Comparison of ENCODE assay signal across 15 cellular contexts in genomic region chr5:87392170-87392569, GRCh38. TPM values are rescaled to one million over a fixed set of nuclear protein-coding genes. Genes with fewer than 3 reads are reported as not detected.
DNase-seq lines count a peak whose midpoint lies in the region; TF ChIP-seq lines count a peak whose summit lies in the region.
"Had no signal": no experiment of that assay in that cellular context is flagged by ENCODE, and none has a peak within 500 bp of the region (broad histone marks: within the 10 kb centered on the region; RNA-seq: fewer than 3 reads in every experiment).

No MANE protein-coding gene starts in this region.

- H3K14ac ChIP-seq in neuronal stem cell (ENCODE audit: low read length), result no peak overlapping the region

- H3K27ac Mint-ChIP-seq in activated naive CD4-positive, alpha-beta T cell treated with anti-CD3 and anti-CD28 coated beads, Interleukin-2, amount 50 U/mL, for 24 hours, result peak overlapping the region; percentile 89
- peak overlapping the region; percentile 78 for H3K27ac Mint-ChIP-seq in activated naive CD8-positive, alpha-beta T cell treated with anti-CD3 and anti-CD28 coated beads for 36 hours
- peak overlapping the region; percentile 48 to 86 (median 68) for H3K27ac Mint-ChIP-seq in immature natural killer cell

- no peak overlapping the region for H2BK5ac ChIP-seq in neuronal stem cell (ENCODE audit: low read length)

- no peak overlapping the region for H2BK15ac ChIP-seq in neuronal stem cell (ENCODE audit: low read length)

- no peak overlapping the region for H2AK5ac ChIP-seq in neuronal stem cell (ENCODE audit: low read depth, low read length)

- no peak overlapping the region for H3K4me3 Mint-ChIP-seq in activated naive CD4-positive, alpha-beta T cell treated with anti-CD3 and anti-CD28 coated beads, Interleukin-2, amount 50 U/mL, for 24 hours
- no peak overlapping the region for H3K4me3 Mint-ChIP-seq in activated naive CD8-positive, alpha-beta T cell treated with anti-CD3 and anti-CD28 coated beads for 36 hours
- H3K4me3 Mint-ChIP-seq in immature natural killer cell, result no peak overlapping the region

- no peak overlapping the region for H3K9ac ChIP-seq in neuronal stem cell (ENCODE audit: low read depth, low read length, poor library complexity)

- WGBS in neuronal stem cell (ENCODE audit: extremely low coverage in 2 of 2, insufficient read length in 2 of 2, insufficient replicate concordance in 1 of 2), 2 donors, result no CpG with 5 or more reads among the region's 1 CpG

- intact Hi-C loops in tibial artery (cut with DNase I; ENCODE audit: low total_unique reads), result no loop called here

- H3K79me1 ChIP-seq in neuronal stem cell (ENCODE audit: low read depth, low read length), result no peaks in the 10 kb centered on the region

- no peak overlapping the region for H4K91ac ChIP-seq in neuronal stem cell (ENCODE audit: low read depth, low read length, poor library complexity)

- H3K36me3 ChIP-seq in tibial artery, result peaks cover 33 to 89% (median 75%) of the 10 kb centered on the region in 3 donors
- H3K36me3 ChIP-seq in neuronal stem cell (replicated peaks in 1 of 2; ENCODE audit: control insufficient read depth in 2 of 2, insufficient read depth in 2 of 2, low read length in 2 of 2), result peaks cover 19 to 100% of the 10 kb centered on the region in 2 donors

- no peaks in the 10 kb centered on the region for H3K27me3 Mint-ChIP-seq in activated naive CD4-positive, alpha-beta T cell treated with anti-CD3 and anti-CD28 coated beads, Interleukin-2, amount 50 U/mL, for 24 hours
- no peaks in the 10 kb centered on the region for H3K27me3 Mint-ChIP-seq in activated naive CD8-positive, alpha-beta T cell treated with anti-CD3 and anti-CD28 coated beads for 36 hours
- H3K27me3 Mint-ChIP-seq in immature natural killer cell (ENCODE audit: low read depth in 3 of 3), result peaks cover 0 to 7% (median 3%) of the 10 kb centered on the region in 3 donors

- H2BK120ac ChIP-seq in neuronal stem cell (ENCODE audit: low read depth, low read length), result no peak overlapping the region

- H3K27ac ChIP-seq in tibial artery (peak overlapping the region; percentile 3 to 58), neuronal stem cell (replicated peaks; ENCODE audit: low read length) (no peak overlapping the region)
- H3K27ac ChIP-seq: RWPE1 had no signal

- no peak overlapping the region for H3K18ac ChIP-seq in neuronal stem cell (ENCODE audit: low read length)

- H3K9me3 Mint-ChIP-seq in activated naive CD4-positive, alpha-beta T cell treated with anti-CD3 and anti-CD28 coated beads, Interleukin-2, amount 50 U/mL, for 24 hours, result no peaks in the 10 kb centered on the region
- H3K9me3 Mint-ChIP-seq in activated naive CD8-positive, alpha-beta T cell treated with anti-CD3 and anti-CD28 coated beads for 36 hours, result no peaks in the 10 kb centered on the region
- H3K9me3 Mint-ChIP-seq in immature natural killer cell, result no peaks in the 10 kb centered on the region

- no peak overlapping the region for H3K4me2 ChIP-seq in neuronal stem cell (ENCODE audit: insufficient read depth, low read length, poor library complexity, severe bottlenecking)

- no peaks in the 10 kb centered on the region for H3K27me3 ChIP-seq in tibial artery
- H3K27me3 ChIP-seq in neuronal stem cell (ENCODE audit: control insufficient read depth in 3 of 3, insufficient read depth in 3 of 3, low read depth in 1 of 3, low read length in 3 of 3), result no peaks in the 10 kb centered on the region
- H3K27me3 ChIP-seq: body of pancreas, tibial nerve had no signal

- no peak for TF ChIP-seq CTCF in tibial artery (IDR thresholded peaks at IDR 0.05)

- no peak overlapping the region for H3K4ac ChIP-seq in neuronal stem cell (ENCODE audit: low read length)

- H4K8ac ChIP-seq in neuronal stem cell (ENCODE audit: low read depth, low read length), result no peak overlapping the region

- peaks cover 14% of the 10 kb centered on the region for H3K36me3 Mint-ChIP-seq in activated naive CD4-positive, alpha-beta T cell treated with anti-CD3 and anti-CD28 coated beads, Interleukin-2, amount 50 U/mL, for 24 hours
- H3K36me3 Mint-ChIP-seq in activated naive CD8-positive, alpha-beta T cell treated with anti-CD3 and anti-CD28 coated beads for 36 hours, result peaks cover 42% of the 10 kb centered on the region
- peaks cover 23 to 64% (median 38%) of the 10 kb centered on the region in 3 donors for H3K36me3 Mint-ChIP-seq in immature natural killer cell

- no peak overlapping the region for H2BK12ac ChIP-seq in neuronal stem cell (ENCODE audit: low read length)

- peaks cover 44% of the 10 kb centered on the region for H3K4me1 Mint-ChIP-seq in activated naive CD4-positive, alpha-beta T cell treated with anti-CD3 and anti-CD28 coated beads, Interleukin-2, amount 50 U/mL, for 24 hours
- peaks cover 22% of the 10 kb centered on the region for H3K4me1 Mint-ChIP-seq in activated naive CD8-positive, alpha-beta T cell treated with anti-CD3 and anti-CD28 coated beads for 36 hours
- H3K4me1 Mint-ChIP-seq in immature natural killer cell, result peaks cover 19 to 37% of the 10 kb centered on the region in 2 donors

- DNase-seq in activated naive CD4-positive, alpha-beta T cell (lab: John Stamatoyannopoulos, UW), result no peak
- DNase-seq in activated naive CD8-positive, alpha-beta T cell treated with anti-CD3 and anti-CD28 coated beads for 36 hours, result no peak
- DNase-seq in immature natural killer cell, result no peak
- DNase-seq in tibial artery, result no peak
- DNase-seq in activated effector memory CD4-positive, alpha-beta T cell treated with anti-CD3 and anti-CD28 coated beads, Interleukin-2, amount 50 U/mL, for 16 hours, result no peak
- DNase-seq in neuronal stem cell (ENCODE audit: low spot score), result no peak
- DNase-seq in NCI-H524 treated with DMSO at 0.1 percent for 48 hours (lab: John Stamatoyannopoulos, UW), result no peak
- DNase-seq: body of pancreas, Caco-2, left colon, NCI-H2081 treated with DMSO at 0.1 percent for 48 hours, NCI-H774 had no signal

- H3K23ac ChIP-seq in neuronal stem cell (ENCODE audit: low read depth, low read length, poor library complexity), result no peak overlapping the region

- H2AFZ ChIP-seq in neuronal stem cell (ENCODE audit: low read length), result no peak overlapping the region

- H3K9me3 ChIP-seq in tibial artery, result no peaks in the 10 kb centered on the region
- H3K9me3 ChIP-seq in neuronal stem cell (replicated peaks in 1 of 2; ENCODE audit: control insufficient read depth in 2 of 2, insufficient read depth in 1 of 2, low read depth in 1 of 2, low read length in 2 of 2), result no peaks in the 10 kb centered on the region
- H3K9me3 ChIP-seq: body of pancreas, Caco-2, tibial nerve had no signal

- H3K4me3 ChIP-seq in tibial artery, result no peak overlapping the region
- no peak overlapping the region for H3K4me3 ChIP-seq in neuronal stem cell (ENCODE audit: low read length in 2 of 2)
- H3K4me3 ChIP-seq: body of pancreas, tibial nerve had no signal

- peaks cover 0 to 60% (median 19%) of the 10 kb centered on the region in 4 donors for H3K4me1 ChIP-seq in tibial artery
- no peaks in the 10 kb centered on the region for H3K4me1 ChIP-seq in neuronal stem cell (ENCODE audit: control insufficient read depth in 2 of 2, insufficient read depth in 1 of 2, low read depth in 1 of 2, low read length in 2 of 2)
- H3K4me1 ChIP-seq: Caco-2 had no signal

RNA-seq across cellular contexts. Expression of gene CCNH, which starts 20.6 kb away (rescaled TPM):
- total RNA-seq in activated naive CD8-positive, alpha-beta T cell treated with anti-CD3 and anti-CD28 coated beads for 36 hours, result 10 to 100 TPM; 61.4 to 68.0 TPM
- 10 to 100 TPM; 64.0 to 85.7 (median 68.2) TPM for polyA plus RNA-seq in immature natural killer cell
- polyA plus RNA-seq in neuronal stem cell (2013, experiment 1 of 2), result 33.5 TPM
- polyA plus RNA-seq in neuronal stem cell (2013, experiment 2 of 2), result 34.0 TPM
